Comparison of ENCODE assay signal across 1 cellular context in genomic region chr2:161172901-161173540, GRCh38.
TF ChIP-seq lines count a peak whose summit lies in the region.

No MANE protein-coding gene starts in this region.

TF ChIP-seq in K562, 482 proteins besides CTCF, POLR2A, EP300 and RAD21 (continued from another document and continues in another):
- TF ChIP-seq, protein P1, sequence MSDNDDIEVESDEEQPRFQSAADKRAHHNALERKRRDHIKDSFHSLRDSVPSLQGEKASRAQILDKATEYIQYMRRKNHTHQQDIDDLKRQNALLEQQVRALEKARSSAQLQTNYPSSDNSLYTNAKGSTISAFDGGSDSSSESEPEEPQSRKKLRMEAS (CRISPR knock-in tag; IDR thresholded peaks at IDR 0.05): no peak
- TF ChIP-seq TEAD1 (CRISPR knock-in tag; IDR thresholded peaks at IDR 0.05): no peak; a peak in 1 of 4 replicates
- TF ChIP-seq HDAC6 (IDR thresholded peaks at IDR 0.05; ENCODE audit: low read depth, low read length): no peak
- no peak for TF ChIP-seq SAP30 (IDR thresholded peaks at IDR 0.05; ENCODE audit: borderline replicate concordance, insufficient read depth, low read depth, low read length, poor library complexity, severe bottlenecking)
- no peak for TF ChIP-seq GMEB1 (CRISPR knock-in tag; IDR thresholded peaks at IDR 0.05)
- TF ChIP-seq, protein P2, sequence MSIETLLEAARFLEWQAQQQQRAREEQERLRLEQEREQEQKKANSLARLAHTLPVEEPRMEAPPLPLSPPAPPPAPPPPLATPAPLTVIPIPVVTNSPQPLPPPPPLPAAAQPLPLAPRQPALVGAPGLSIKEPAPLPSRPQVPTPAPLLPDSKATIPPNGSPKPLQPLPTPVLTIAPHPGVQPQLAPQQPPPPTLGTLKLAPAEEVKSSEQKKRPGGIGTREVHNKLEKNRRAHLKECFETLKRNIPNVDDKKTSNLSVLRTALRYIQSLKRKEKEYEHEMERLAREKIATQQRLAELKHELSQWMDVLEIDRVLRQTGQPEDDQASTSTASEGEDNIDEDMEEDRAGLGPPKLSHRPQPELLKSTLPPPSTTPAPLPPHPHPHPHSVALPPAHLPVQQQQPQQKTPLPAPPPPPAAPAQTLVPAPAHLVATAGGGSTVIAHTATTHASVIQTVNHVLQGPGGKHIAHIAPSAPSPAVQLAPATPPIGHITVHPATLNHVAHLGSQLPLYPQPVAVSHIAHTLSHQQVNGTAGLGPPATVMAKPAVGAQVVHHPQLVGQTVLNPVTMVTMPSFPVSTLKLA (conservative IDR thresholded peaks at IDR 0.05): peak; percentile 56 to 77; a peak in 3 of 4 replicates
- TF ChIP-seq SMARCC2 (IDR thresholded peaks at IDR 0.05; ENCODE audit: low read depth): peak; percentile 99
- TF ChIP-seq FOXA3 (CRISPR knock-in tag; conservative IDR thresholded peaks at IDR 0.05 in 1 of 2, IDR thresholded peaks at IDR 0.05 in 1 of 2): peak; percentile 47 to 61; a peak in 3 of 4 replicates
- no peak for TF ChIP-seq NELFE (IDR thresholded peaks at IDR 0.05; ENCODE audit: insufficient read depth, insufficient read length)
- TF ChIP-seq CHCHD3 (CRISPR knock-in tag; IDR thresholded peaks at IDR 0.05): no peak
- TF ChIP-seq ZNF79 (CRISPR knock-in tag; IDR thresholded peaks at IDR 0.05; ENCODE audit: low read depth): no peak
- 0 out of 2 replicates have a peak, but pooled peaks have one; percentile 44 for TF ChIP-seq MTA3 (IDR thresholded peaks at IDR 0.05; ENCODE audit: borderline replicate concordance)
- peak; percentile 85 for TF ChIP-seq NBN (IDR thresholded peaks at IDR 0.05; ENCODE audit: low read depth)
- no peak for TF ChIP-seq ZNF280B (CRISPR knock-in tag; IDR thresholded peaks at IDR 0.05)
- TF ChIP-seq ZFP1 (CRISPR knock-in tag; IDR thresholded peaks at IDR 0.05): no peak
- TF ChIP-seq NR2F6 (CRISPR knock-in tag; IDR thresholded peaks at IDR 0.05): no peak
- TF ChIP-seq MAZ (CRISPR knock-in tag; conservative IDR thresholded peaks at IDR 0.05 in 1 of 2, IDR thresholded peaks at IDR 0.05 in 1 of 2): 0 out of 4 replicates have a peak, but pooled peaks of 1 of the 2 experiments have one; percentile 14
- TF ChIP-seq ARID2 (IDR thresholded peaks at IDR 0.05): no peak
- TF ChIP-seq, protein P3, sequence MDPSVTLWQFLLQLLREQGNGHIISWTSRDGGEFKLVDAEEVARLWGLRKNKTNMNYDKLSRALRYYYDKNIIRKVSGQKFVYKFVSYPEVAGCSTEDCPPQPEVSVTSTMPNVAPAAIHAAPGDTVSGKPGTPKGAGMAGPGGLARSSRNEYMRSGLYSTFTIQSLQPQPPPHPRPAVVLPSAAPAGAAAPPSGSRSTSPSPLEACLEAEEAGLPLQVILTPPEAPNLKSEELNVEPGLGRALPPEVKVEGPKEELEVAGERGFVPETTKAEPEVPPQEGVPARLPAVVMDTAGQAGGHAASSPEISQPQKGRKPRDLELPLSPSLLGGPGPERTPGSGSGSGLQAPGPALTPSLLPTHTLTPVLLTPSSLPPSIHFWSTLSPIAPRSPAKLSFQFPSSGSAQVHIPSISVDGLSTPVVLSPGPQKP (CRISPR knock-in tag; IDR thresholded peaks at IDR 0.05): no peak
- TF ChIP-seq NONO (IDR thresholded peaks at IDR 0.05; ENCODE audit: low read depth in 2 of 2, low read length in 1 of 2): peak in 1 of 2 experiments; percentile 81; a peak in 2 of 4 replicates
- no peak for TF ChIP-seq ZNF324 (CRISPR knock-in tag; IDR thresholded peaks at IDR 0.05)
- TF ChIP-seq ZNF592 (IDR thresholded peaks at IDR 0.05): peak; percentile 88
- no peak for TF ChIP-seq CREBBP (IDR thresholded peaks at IDR 0.05; ENCODE audit: low read depth, low read length)
- peak; percentile 97 for TF ChIP-seq MTA2 (IDR thresholded peaks at IDR 0.05; ENCODE audit: low read depth)
- TF ChIP-seq ZNF24 (IDR thresholded peaks at IDR 0.05): peak; percentile 30; the same call in 1 of the 2 replicates
- TF ChIP-seq CBFA2T2 (conservative IDR thresholded peaks at IDR 0.05): peak; percentile 95
- TF ChIP-seq RAD51 (IDR thresholded peaks at IDR 0.05; ENCODE audit: borderline replicate concordance, low read depth): 0 out of 2 replicates have a peak, but pooled peaks have one; percentile 17
- TF ChIP-seq, protein P4, sequence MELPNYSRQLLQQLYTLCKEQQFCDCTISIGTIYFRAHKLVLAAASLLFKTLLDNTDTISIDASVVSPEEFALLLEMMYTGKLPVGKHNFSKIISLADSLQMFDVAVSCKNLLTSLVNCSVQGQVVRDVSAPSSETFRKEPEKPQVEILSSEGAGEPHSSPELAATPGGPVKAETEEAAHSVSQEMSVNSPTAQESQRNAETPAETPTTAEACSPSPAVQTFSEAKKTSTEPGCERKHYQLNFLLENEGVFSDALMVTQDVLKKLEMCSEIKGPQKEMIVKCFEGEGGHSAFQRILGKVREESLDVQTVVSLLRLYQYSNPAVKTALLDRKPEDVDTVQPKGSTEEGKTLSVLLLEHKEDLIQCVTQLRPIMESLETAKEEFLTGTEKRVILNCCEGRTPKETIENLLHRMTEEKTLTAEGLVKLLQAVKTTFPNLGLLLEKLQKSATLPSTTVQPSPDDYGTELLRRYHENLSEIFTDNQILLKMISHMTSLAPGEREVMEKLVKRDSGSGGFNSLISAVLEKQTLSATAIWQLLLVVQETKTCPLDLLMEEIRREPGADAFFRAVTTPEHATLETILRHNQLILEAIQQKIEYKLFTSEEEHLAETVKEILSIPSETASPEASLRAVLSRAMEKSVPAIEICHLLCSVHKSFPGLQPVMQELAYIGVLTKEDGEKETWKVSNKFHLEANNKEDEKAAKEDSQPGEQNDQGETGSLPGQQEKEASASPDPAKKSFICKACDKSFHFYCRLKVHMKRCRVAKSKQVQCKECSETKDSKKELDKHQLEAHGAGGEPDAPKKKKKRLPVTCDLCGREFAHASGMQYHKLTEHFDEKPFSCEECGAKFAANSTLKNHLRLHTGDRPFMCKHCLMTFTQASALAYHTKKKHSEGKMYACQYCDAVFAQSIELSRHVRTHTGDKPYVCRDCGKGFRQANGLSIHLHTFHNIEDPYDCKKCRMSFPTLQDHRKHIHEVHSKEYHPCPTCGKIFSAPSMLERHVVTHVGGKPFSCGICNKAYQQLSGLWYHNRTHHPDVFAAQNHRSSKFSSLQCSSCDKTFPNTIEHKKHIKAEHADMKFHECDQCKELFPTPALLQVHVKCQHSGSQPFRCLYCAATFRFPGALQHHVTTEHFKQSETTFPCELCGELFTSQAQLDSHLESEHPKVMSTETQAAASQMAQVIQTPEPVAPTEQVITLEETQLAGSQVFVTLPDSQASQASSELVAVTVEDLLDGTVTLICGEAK (IDR thresholded peaks at IDR 0.05): 0 out of 2 replicates have a peak, but pooled peaks have one; percentile 22
- TF ChIP-seq, protein P4 (CRISPR knock-in tag; IDR thresholded peaks at IDR 0.05): no peak
- peak; percentile 34 to 78; a peak in 2 of 4 replicates for TF ChIP-seq RCOR1 (IDR thresholded peaks at IDR 0.05; ENCODE audit: borderline replicate concordance in 1 of 2, low read depth in 2 of 2, low read length in 2 of 2)
- no peak for TF ChIP-seq SLC30A9 (CRISPR knock-in tag; IDR thresholded peaks at IDR 0.05)
- no peak for TF ChIP-seq SRSF1 (IDR thresholded peaks at IDR 0.05; ENCODE audit: low read depth, low read length)
- TF ChIP-seq BCLAF1 (IDR thresholded peaks at IDR 0.05; ENCODE audit: borderline replicate concordance in 1 of 2, control insufficient read depth in 1 of 2, low read depth in 2 of 2, low read length in 1 of 2): 0 out of 4 replicates have a peak, but pooled peaks of 1 of the 2 experiments have one; percentile 60
- TF ChIP-seq NR2C2 (CRISPR knock-in tag; IDR thresholded peaks at IDR 0.05): no peak
- TF ChIP-seq NR2C2 (tag; IDR thresholded peaks at IDR 0.05): peak; percentile 48; the same call in 1 of the 2 replicates
- 0 out of 2 replicates have a peak, but pooled peaks have one; percentile 25 for TF ChIP-seq LARP7 (IDR thresholded peaks at IDR 0.05)
